In genomic region chr2:19349911-19350677, GRCh38 we compare ENCODE assay signal across 7 cellular contexts. TPM values are rescaled to one million over a fixed set of nuclear protein-coding genes. Genes with fewer than 3 reads are reported as not detected.
DNase-seq lines count a peak whose midpoint lies in the region; ATAC-seq and TF ChIP-seq lines count a peak whose summit lies in the region.

No MANE protein-coding gene starts in this region.

- H3F3A ChIP-seq in SU-DHL-6 (ENCODE audit: insufficient read depth), result no peaks in the 10 kb centered on the region

- H3K9me2 ChIP-seq in SU-DHL-6 (replicated peaks; ENCODE audit: insufficient read depth, low read length), result no peaks in the 10 kb centered on the region

- no peak overlapping the region for H3K4me2 ChIP-seq in SU-DHL-6 (ENCODE audit: low read depth, low read length, poor library complexity, severe bottlenecking)

- H3K4me1 ChIP-seq in liver (ENCODE audit: control insufficient read depth in 4 of 4, insufficient read depth in 4 of 4, low read length in 3 of 4), result peaks cover 7 to 34% (median 22%) of the 10 kb centered on the region in 4 donors

- H3K4me1 Mint-ChIP-seq in chondrocyte (ENCODE audit: low read depth), result peaks cover 24% of the 10 kb centered on the region

- H3K4me3 ChIP-seq in SU-DHL-6 (ENCODE audit: insufficient read depth, low read length, poor library complexity, severe bottlenecking) (no peak overlapping the region), liver (ENCODE audit: low read depth in 1 of 3, low read length in 3 of 3) (peak overlapping the region in 1 of 3 donors; percentile 39)

- peak; percentile 59 for TF ChIP-seq CTCF in SU-DHL-6 (IDR thresholded peaks at IDR 0.05; ENCODE audit: insufficient read depth, low read length, poor library complexity, severe bottlenecking)
- peak; percentile 87 for TF ChIP-seq CTCF in chondrocyte (IDR thresholded peaks at IDR 0.05)
- peak; percentile 67 for TF ChIP-seq CTCF in liver (IDR thresholded peaks at IDR 0.05; ENCODE audit: low read depth, low read length, missing input control)

- peak; percentile 75 for DNase-seq in chondrocyte (ENCODE audit: low spot score)
- DNase-seq in stimulated activated naive CD4-positive, alpha-beta T cell (lab: John Stamatoyannopoulos, UW), result peak in 5 of 6 experiments; percentile 16 to 48 (median 43)

- peaks cover 12% of the 10 kb centered on the region for H3K36me3 Mint-ChIP-seq in chondrocyte (ENCODE audit: low read depth)

- peaks cover 1% of the 10 kb centered on the region for H3K27me3 Mint-ChIP-seq in chondrocyte (ENCODE audit: low read depth)

- 21% methylated on average over 47 of the region's 47 CpGs for WGBS in liver

- H3K9me3 ChIP-seq in SU-DHL-6 (ENCODE audit: insufficient read depth, low read length) (no peaks in the 10 kb centered on the region), liver (ENCODE audit: control insufficient read depth in 4 of 4, low read length in 3 of 4) (no peaks in the 10 kb centered on the region)

- no peak overlapping the region for H2AFZ ChIP-seq in SU-DHL-6 (ENCODE audit: low read depth, low read length, severe bottlenecking)

- H3K27ac Mint-ChIP-seq in chondrocyte (ENCODE audit: unreplicated experiment), result no peak overlapping the region

- no peaks in the 10 kb centered on the region for H3K36me3 ChIP-seq in SU-DHL-6 (ENCODE audit: low read length)
- peaks cover 0 to 3% (median 0%) of the 10 kb centered on the region in 4 donors for H3K36me3 ChIP-seq in liver (ENCODE audit: control insufficient read depth in 4 of 4, insufficient read depth in 3 of 4, low read depth in 1 of 4, low read length in 3 of 4)

- no peaks in the 10 kb centered on the region for H3K9me3 Mint-ChIP-seq in chondrocyte (ENCODE audit: low read depth)

- no peaks in the 10 kb centered on the region for H4K20me1 ChIP-seq in SU-DHL-6 (ENCODE audit: low read depth, low read length)

- H3K27me3 ChIP-seq in SU-DHL-6 (ENCODE audit: low read length) (no peaks in the 10 kb centered on the region), liver (ENCODE audit: control insufficient read depth in 4 of 4, insufficient read depth in 4 of 4, low read length in 3 of 4) (peaks cover 2 to 22% (median 9%) of the 10 kb centered on the region in 4 donors)

- peak; percentile 68 to 79 for TF ChIP-seq RAD21 in liver (IDR thresholded peaks at IDR 0.05)

- H3K4me3 Mint-ChIP-seq in chondrocyte (ENCODE audit: unreplicated experiment), result peak overlapping the region; percentile 42

- no peaks in the 10 kb centered on the region for H3K79me2 ChIP-seq in SU-DHL-6 (ENCODE audit: insufficient read depth, low read length)

- H3K27ac ChIP-seq in SU-DHL-6 (ENCODE audit: low read depth, low read length) (no peak overlapping the region), liver (ENCODE audit: low read depth in 1 of 2, low read length in 2 of 2) (no peak overlapping the region)

- H3K9ac ChIP-seq in SU-DHL-6 (ENCODE audit: low read length) (no peak overlapping the region), liver (ENCODE audit: low read depth in 1 of 2, low read length in 2 of 2) (no peak overlapping the region)

- ATAC-seq in GM21423 (IDR thresholded peaks at IDR 0.05; ENCODE audit: unreplicated experiment) (peak; percentile 17), HG02840 (IDR thresholded peaks at IDR 0.05; ENCODE audit: low FRiP score, unreplicated experiment) (no peak), GM21576 (IDR thresholded peaks at IDR 0.05; ENCODE audit: unreplicated experiment) (no peak)

TF ChIP-seq in liver, 16 proteins besides CTCF, POLR2A, EP300 and RAD21:
- TF ChIP-seq ATF3 (IDR thresholded peaks at IDR 0.05), result no peak
- TF ChIP-seq FOXA2 (IDR thresholded peaks at IDR 0.05), result no peak
- TF ChIP-seq ZBTB33 (IDR thresholded peaks at IDR 0.05), result no peak
- no peak for TF ChIP-seq TAF1 (conservative IDR thresholded peaks at IDR 0.05)
- no peak for TF ChIP-seq GABPA (IDR thresholded peaks at IDR 0.05 in 1 of 2, conservative IDR thresholded peaks at IDR 0.05 in 1 of 2)
- no peak for TF ChIP-seq SP1 (IDR thresholded peaks at IDR 0.05)
- no peak for TF ChIP-seq FOXA1 (IDR thresholded peaks at IDR 0.05)
- TF ChIP-seq HNF4A (conservative IDR thresholded peaks at IDR 0.05), result no peak
- no peak for TF ChIP-seq NR2F2 (IDR thresholded peaks at IDR 0.05)
- no peak for TF ChIP-seq JUND (IDR thresholded peaks at IDR 0.05)
- TF ChIP-seq YY1 (IDR thresholded peaks at IDR 0.05), result no peak
- TF ChIP-seq RXRA (IDR thresholded peaks at IDR 0.05), result no peak
- TF ChIP-seq HNF4G (IDR thresholded peaks at IDR 0.05), result no peak
- TF ChIP-seq REST (IDR thresholded peaks at IDR 0.05), result no peak
- TF ChIP-seq MAX (IDR thresholded peaks at IDR 0.05), result no peak
- no peak for TF ChIP-seq EGR1 (IDR thresholded peaks at IDR 0.05; ENCODE audit: low read depth in 2 of 2)
TF ChIP-seq in liver: peak in this region for 0.

RNA-seq across cellular contexts. Expression of gene OSR1, which starts 8.3 kb away (rescaled TPM):
- 14.1 to 34.5 TPM (median 32.3 TPM) in 3 replicates for total RNA-seq in chondrocyte
- total RNA-seq in liver, result under 1 TPM; 0.17 to 0.70 TPM
- under 1 TPM in 1 of 2 donors, not detected in 1; 0.14 TPM for polyA plus RNA-seq in liver
